15 cellular contexts compared by ENCODE assay signal in genomic region chr7:111727905-111728634, GRCh38.
DNase-seq lines count a peak whose midpoint lies in the region; ATAC-seq, FAIRE-seq and TF ChIP-seq lines count a peak whose summit lies in the region.
"Had no signal": no experiment of that assay in that cellular context is flagged by ENCODE, and none has a peak within 500 bp of the region (broad histone marks: within the 10 kb centered on the region; RNA-seq: fewer than 3 reads in every experiment).

No MANE protein-coding gene starts in this region.

- H3K27me3 Mint-ChIP-seq in WTC11 (ENCODE audit: low read depth), result no peaks in the 10 kb centered on the region
- H3K27me3 Mint-ChIP-seq: CD4-positive, CD25-positive, alpha-beta regulatory T cell had no signal

- H3K4me3 ChIP-seq in left ventricle myocardium inferior (no peak overlapping the region), kidney (ENCODE audit: low read length in 2 of 2) (peak overlapping the region in 1 of 2 donors; percentile 13), upper lobe of right lung (no peak overlapping the region), Peyer's patch (no peak overlapping the region)
- H3K4me3 ChIP-seq: A549 had no signal

- TF ChIP-seq POLR2A in Peyer's patch (IDR thresholded peaks at IDR 0.05), result no peak

- no peaks in the 10 kb centered on the region for H3K27me3 ChIP-seq in left ventricle myocardium inferior (ENCODE audit: low read depth)
- no peaks in the 10 kb centered on the region for H3K27me3 ChIP-seq in upper lobe of right lung
- no peaks in the 10 kb centered on the region for H3K27me3 ChIP-seq in Peyer's patch

- no peak overlapping the region for H3K27ac Mint-ChIP-seq in WTC11
- H3K27ac Mint-ChIP-seq: CD4-positive, CD25-positive, alpha-beta regulatory T cell had no signal

- H3K9me3 Mint-ChIP-seq in WTC11, result no peaks in the 10 kb centered on the region

- H3K4me1 Mint-ChIP-seq in WTC11, result no peaks in the 10 kb centered on the region
- H3K4me1 Mint-ChIP-seq: CD4-positive, CD25-positive, alpha-beta regulatory T cell had no signal

- no peaks in the 10 kb centered on the region for H3K36me3 Mint-ChIP-seq in WTC11
- H3K36me3 Mint-ChIP-seq: CD4-positive, CD25-positive, alpha-beta regulatory T cell had no signal

- ATAC-seq in Right ventricle myocardium inferior, result peak; percentile 26
- peak; percentile 80 for ATAC-seq in WTC11
- ATAC-seq in upper lobe of right lung, result peak; percentile 37
- ATAC-seq in GM18519 (IDR thresholded peaks at IDR 0.05; ENCODE audit: low FRiP score, unreplicated experiment), result no peak
- ATAC-seq: A549, PC-3 had no signal

- H3K9ac ChIP-seq in kidney (ENCODE audit: low read length in 2 of 2), result no peak overlapping the region

- no peak for FAIRE-seq in kidney (lab: Jason Lieb, UNC)
- FAIRE-seq: A549, G401.6, GM12891 had no signal

- peak overlapping the region; percentile 61 for H3K4me3 Mint-ChIP-seq in WTC11
- H3K4me3 Mint-ChIP-seq: CD4-positive, CD25-positive, alpha-beta regulatory T cell had no signal

- TF ChIP-seq CTCF in left ventricle myocardium inferior (IDR thresholded peaks at IDR 0.05; ENCODE audit: borderline replicate concordance), result no peak
- no peak for TF ChIP-seq CTCF in WTC11 (IDR thresholded peaks at IDR 0.05)
- TF ChIP-seq CTCF in kidney (IDR thresholded peaks at IDR 0.05; ENCODE audit: borderline replicate concordance, extremely low read depth, insufficient read depth), result no peak
- no peak for TF ChIP-seq CTCF in upper lobe of right lung (IDR thresholded peaks at IDR 0.05)
- TF ChIP-seq CTCF in Peyer's patch (IDR thresholded peaks at IDR 0.05), result no peak

- POLR2A ChIA-PET in WTC11 (lab: Charles Lee), result no interaction called here

- CTCF ChIA-PET in WTC11 (lab: Charles Lee), result no interaction called here

- H3K9me3 ChIP-seq in left ventricle myocardium inferior (replicated peaks) (no peaks in the 10 kb centered on the region), kidney (ENCODE audit: control insufficient read depth in 1 of 2, low read length in 2 of 2) (no peaks in the 10 kb centered on the region), upper lobe of right lung (no peaks in the 10 kb centered on the region), Peyer's patch (no peaks in the 10 kb centered on the region)
- H3K9me3 ChIP-seq: A549 had no signal

- H3K4me1 ChIP-seq in left ventricle myocardium inferior (no peaks in the 10 kb centered on the region), kidney (ENCODE audit: control insufficient read depth in 1 of 2, insufficient read depth in 1 of 2, low read depth in 1 of 2, low read length in 2 of 2) (no peaks in the 10 kb centered on the region), upper lobe of right lung (no peaks in the 10 kb centered on the region), Peyer's patch (no peaks in the 10 kb centered on the region)

- peaks cover 35% of the 10 kb centered on the region for H3K36me3 ChIP-seq in left ventricle myocardium inferior
- no peaks in the 10 kb centered on the region for H3K36me3 ChIP-seq in kidney (ENCODE audit: control insufficient read depth in 1 of 2, insufficient read depth in 2 of 2, low read length in 2 of 2)
- peaks cover 51% of the 10 kb centered on the region for H3K36me3 ChIP-seq in upper lobe of right lung
- peaks cover 0 to 5% (median 0%) of the 10 kb centered on the region in 3 donors for H3K36me3 ChIP-seq in Peyer's patch

- no peak for DNase-seq in Right ventricle myocardium inferior (ENCODE audit: missing footprints)
- DNase-seq in left ventricle myocardium inferior, result no peak
- peak; percentile 47 for DNase-seq in WTC11 (ENCODE audit: low spot score)
- DNase-seq in kidney, result peak; percentile 61
- DNase-seq in upper lobe of right lung, result no peak
- no peak for DNase-seq in Peyer's patch
- DNase-seq: CD4-positive, CD25-positive, alpha-beta regulatory T cell; NCI-H1105 treated with DMSO at 0.1 percent for 48 hours; NCI-H187 treated with DMSO at 0.1 percent for 48 hours; NCI-H446; PC-3 had no signal

- no peak overlapping the region for H3K27ac ChIP-seq in left ventricle myocardium inferior (replicated peaks)
- H3K27ac ChIP-seq in kidney (ENCODE audit: low read depth in 2 of 2, low read length in 2 of 2), result no peak overlapping the region
- no peak overlapping the region for H3K27ac ChIP-seq in upper lobe of right lung
- H3K27ac ChIP-seq in Peyer's patch, result no peak overlapping the region

- intact Hi-C loops in Right ventricle myocardium inferior (cut with DNase I) (no loop called here), left ventricle myocardium inferior (cut with micrococcal nuclease) (loop anchor here (10.0 kb wide), 1 partner anchor 153 kb away; no protein-coding TSS in a partner anchor), kidney (cut with DNase I) (no loop called here), upper lobe of right lung (cut with DNase I) (no loop called here)

TF ChIP-seq in WTC11, 78 proteins besides CTCF, POLR2A, EP300 and RAD21:
- TF ChIP-seq GTF2I (CRISPR knock-in tag; conservative IDR thresholded peaks at IDR 0.05), result no peak
- TF ChIP-seq KAT7 (CRISPR knock-in tag; IDR thresholded peaks at IDR 0.05; ENCODE audit: borderline replicate concordance), result no peak
- no peak for TF ChIP-seq CDX4 (CRISPR knock-in tag; IDR thresholded peaks at IDR 0.05; ENCODE audit: borderline replicate concordance)
- no peak for TF ChIP-seq CREB1 (CRISPR knock-in tag; IDR thresholded peaks at IDR 0.05)
- TF ChIP-seq ATF6 (CRISPR knock-in tag; IDR thresholded peaks at IDR 0.05), result no peak
- no peak for TF ChIP-seq SP1 (CRISPR knock-in tag; conservative IDR thresholded peaks at IDR 0.05)
- no peak for TF ChIP-seq NR3C1 (CRISPR knock-in tag; conservative IDR thresholded peaks at IDR 0.05; ENCODE audit: low read depth)
TF ChIP-seq in WTC11: peak in this region for 0.

Comparison
In these comparisons a context has a peak if more than half of its experiments do, and no peak if none do; other contexts are left out.
1. DNase-seq: peak in WTC11 (single experiment) and kidney (single experiment); none in Right ventricle myocardium inferior (single experiment), left ventricle myocardium inferior (single experiment), upper lobe of right lung (single experiment) and Peyer's patch (0 of 3).